ENCODE assay signal across 18 cellular contexts in genomic region chr17:6075050-6075449, GRCh38. TPM values are rescaled to one million over a fixed set of nuclear protein-coding genes. Genes with fewer than 3 reads are reported as not detected.
"Had no signal": no experiment of that assay in that cellular context is flagged by ENCODE, and none has a peak within 500 bp of the region (broad histone marks: within the 10 kb centered on the region; RNA-seq: fewer than 3 reads in every experiment).

No MANE protein-coding gene starts in this region.

- H3K36me3 ChIP-seq: gastroesophageal sphincter, heart right ventricle, right lobe of liver, spleen, upper lobe of right lung had no signal

- H3K27me3 ChIP-seq: right lobe of liver had no signal

- H3K4me1 ChIP-seq: right lobe of liver had no signal

- ATAC-seq: activated naive CD4-positive, alpha-beta T cell treated with anti-CD3 and anti-CD28 coated beads, Interleukin-2, amount 50 U/mL, for 72 hours; esophagus mucosa; gastroesophageal sphincter; heart right ventricle; left ventricle myocardium superior; right lobe of liver; stimulated activated memory B cell treated with anti-CD40 and anti-IgM and Interleukin-4, amounts not matched to agents 10 μg/mL and 1 μg/mL and 100 μg/mL, for 72 hours; upper lobe of right lung had no signal

- H3K4me3 ChIP-seq: gastroesophageal sphincter, heart right ventricle, right lobe of liver, spleen, upper lobe of right lung had no signal

- H3K9me3 ChIP-seq: gastroesophageal sphincter, heart right ventricle, right lobe of liver, spleen, upper lobe of right lung had no signal

- H3K27ac ChIP-seq: gastroesophageal sphincter, heart right ventricle, right lobe of liver, spleen, upper lobe of right lung had no signal

- DNase-seq: activated B cell treated with CpG ODN at 0.5 μM for 24 hours; activated CD4-positive, alpha-beta memory T cell treated with anti-CD3 and anti-CD28 coated beads for 36 hours; activated CD4-positive, alpha-beta T cell treated with anti-CD3 and anti-CD28 coated beads for 4 hours; activated gamma-delta T cell treated with Interleukin-2 at 50 U/mL for 16 hours; activated T-cell treated with anti-CD3 and anti-CD28 coated beads for 4 hours; effector CD4-positive, alpha-beta T cell; heart right ventricle; immature natural killer cell; kidney glomerular epithelial cell; left ventricle myocardium superior; right lobe of liver; spleen; stimulated activated CD4-positive, alpha-beta T cell treated with anti-CD3 and anti-CD28 coated beads, Interleukin-4, amount 100 ng/mL, for 4 hours; upper lobe of right lung had no signal

RNA-seq across cellular contexts. Expression of gene WSCD1, which starts 4.9 kb away (rescaled TPM):
- total RNA-seq: activated B cell treated with CpG ODN at 0.5 μM for 24 hours had no signal
